9 cellular contexts compared by ENCODE assay signal in the genomic region with DNA sequence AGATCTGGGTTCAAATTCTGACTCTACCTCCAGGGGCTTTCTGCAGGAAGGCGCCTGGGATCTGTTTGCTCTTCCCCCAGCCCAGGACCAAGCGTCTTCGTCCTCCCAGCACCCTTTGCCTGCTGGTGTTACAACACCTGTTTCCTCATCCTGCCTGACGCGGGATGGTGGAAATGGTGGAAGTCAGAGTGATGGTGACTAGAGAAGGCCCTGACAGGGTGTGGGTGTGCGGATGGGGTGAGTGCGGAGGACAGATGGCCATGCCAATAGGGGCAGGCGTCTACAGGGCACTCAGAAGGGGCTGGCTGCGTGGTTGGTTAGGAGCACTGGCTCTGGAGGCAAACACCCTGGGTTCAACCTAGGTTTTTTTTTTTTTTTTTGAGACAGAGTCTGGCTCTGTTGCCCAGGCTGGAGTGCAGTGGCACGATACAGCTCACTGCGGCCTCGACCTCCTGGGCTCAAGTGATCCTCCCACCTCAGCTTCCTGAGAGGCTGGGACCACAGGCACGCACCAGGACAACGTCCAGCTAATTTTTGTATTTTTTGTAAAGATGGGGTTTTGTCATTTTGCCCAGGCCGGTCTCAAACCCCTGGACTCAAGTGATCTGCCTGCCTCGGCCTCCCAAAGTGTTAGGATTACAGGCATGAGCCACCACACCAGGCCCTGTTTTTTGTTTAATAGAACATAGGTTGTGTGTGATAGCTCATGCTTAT. TPM values are rescaled to one million over a fixed set of nuclear protein-coding genes. Genes with fewer than 3 reads are reported as not detected.
A peak's percentile ranks its signal among the peaks of the same experiment; 100 is the strongest.
DNase-seq lines count a peak whose midpoint lies in the region; ATAC-seq and TF ChIP-seq lines count a peak whose summit lies in the region.
"Had no signal": no experiment of that assay in that cellular context is flagged by ENCODE, and none has a peak within 500 bp of the region (broad histone marks: within the 10 kb centered on the region; RNA-seq: fewer than 3 reads in every experiment).

No MANE protein-coding gene starts in this region.

- in situ Hi-C loops in mammary epithelial cell (cut with MboI; ENCODE audit: low sequenced_read_pairs in 2 of 2): no loop called here

- 95% methylated on average over 15 of the region's 16 CpGs for WGBS in mammary epithelial cell (ENCODE audit: low coverage, missing lambda C conversion rate)

- H3K27ac Mint-ChIP-seq in MCF 10A (ENCODE audit: low read depth, unreplicated experiment) (peak overlapping the region; percentile 99), brain (no peak overlapping the region), mesothelial cell of epicardium (no peak overlapping the region)

- TF ChIP-seq POLR2A in vagina (IDR thresholded peaks at IDR 0.05): no peak

- dilution Hi-C loops in mammary epithelial cell (cut with HindIII; ENCODE audit: low sequenced_read_pairs): no loop called here

- ATAC-seq in GM18868 (IDR thresholded peaks at IDR 0.05; ENCODE audit: unreplicated experiment): no peak

- TF ChIP-seq CTCF in MCF 10A (IDR thresholded peaks at IDR 0.05; ENCODE audit: unreplicated experiment) (no peak), mammary epithelial cell (conservative IDR thresholded peaks at IDR 0.05 in 1 of 2, IDR thresholded peaks at IDR 0.05 in 1 of 2; ENCODE audit: extremely low read depth in 1 of 2, insufficient read depth in 1 of 2, low read depth in 1 of 2, low read length in 2 of 2) (no peak), brain (conservative IDR thresholded peaks at IDR 0.05) (no peak), mesothelial cell of epicardium (IDR thresholded peaks at IDR 0.05; ENCODE audit: unreplicated experiment) (no peak), vagina (IDR thresholded peaks at IDR 0.05) (no peak)

- H3K9me3 ChIP-seq in mammary epithelial cell (replicated peaks; ENCODE audit: insufficient read depth, low read length) (no peaks in the 10 kb centered on the region), vagina (no peaks in the 10 kb centered on the region)
- H3K9me3 ChIP-seq: SJSA1 had no signal

- no peaks in the 10 kb centered on the region for H3K36me3 ChIP-seq in mammary epithelial cell (ENCODE audit: insufficient read depth, low read length)
- H3K36me3 ChIP-seq in vagina: no peaks in the 10 kb centered on the region
- H3K36me3 ChIP-seq: SJSA1 had no signal

- H3K4me3 ChIP-seq in mammary epithelial cell (replicated peaks in 1 of 3; ENCODE audit: insufficient read depth in 1 of 3, low read depth in 2 of 3, low read length in 3 of 3) (no peak overlapping the region), vagina (peak overlapping the region; percentile 68 to 84)

- H4K20me1 ChIP-seq in mammary epithelial cell (ENCODE audit: insufficient read depth, low read length): no peaks in the 10 kb centered on the region

- H3K9me3 Mint-ChIP-seq in MCF 10A (ENCODE audit: unreplicated experiment) (no peaks in the 10 kb centered on the region), brain (peaks cover 0 to 2% (median 0%) of the 10 kb centered on the region in 5 experiments), mesothelial cell of epicardium (no peaks in the 10 kb centered on the region)

- CTCF ChIA-PET in MCF 10A (lab: Yijun Ruan, JAX): no interaction called here
- CTCF ChIA-PET in mammary epithelial cell (lab: Charles Lee; ENCODE audit: low non-redundant PET): no interaction called here

- POLR2A ChIA-PET in MCF 10A (lab: Yijun Ruan, JAX): interaction anchor here (1.9 kb wide), 1 partner anchor 17 kb away, joined by 6 read pairs; no protein-coding TSS in a partner anchor

- no peak overlapping the region for H3K4me2 ChIP-seq in mammary epithelial cell (ENCODE audit: insufficient read depth, low read depth, low read length)

- H3K27me3 Mint-ChIP-seq in MCF 10A (ENCODE audit: insufficient read depth, unreplicated experiment): no peaks in the 10 kb centered on the region
- H3K27me3 Mint-ChIP-seq in brain: peaks cover 17% of the 10 kb centered on the region
- peaks cover 16% of the 10 kb centered on the region for H3K27me3 Mint-ChIP-seq in mesothelial cell of epicardium (ENCODE audit: low read depth)

- H3K27me3 ChIP-seq in mammary epithelial cell (ENCODE audit: insufficient read depth, low read length) (no peaks in the 10 kb centered on the region), vagina (no peaks in the 10 kb centered on the region)
- H3K27me3 ChIP-seq: SJSA1 had no signal

- H3K36me3 Mint-ChIP-seq in MCF 10A (ENCODE audit: insufficient read depth, unreplicated experiment) (no peaks in the 10 kb centered on the region), brain (no peaks in the 10 kb centered on the region), mesothelial cell of epicardium (no peaks in the 10 kb centered on the region)

- H3K9ac ChIP-seq in mammary epithelial cell (ENCODE audit: insufficient read depth, low read length): no peak overlapping the region

- H3K79me2 ChIP-seq in mammary epithelial cell (ENCODE audit: insufficient read depth, low read length): no peaks in the 10 kb centered on the region

- BruUV-seq in MCF 10A (replicated peaks; lab: Mats Ljungman, UMichigan) (no TSS peak), mammary epithelial cell (replicated peaks; lab: Mats Ljungman, UMichigan) (no TSS peak)

- H3K4me1 Mint-ChIP-seq in MCF 10A (ENCODE audit: insufficient read depth, unreplicated experiment): peaks cover 9% of the 10 kb centered on the region
- peaks cover 14% of the 10 kb centered on the region for H3K4me1 Mint-ChIP-seq in brain
- H3K4me1 Mint-ChIP-seq in mesothelial cell of epicardium: peaks cover 6% of the 10 kb centered on the region

- intact Hi-C loops in MCF 10A (cut with micrococcal nuclease): no loop called here
- intact Hi-C loops in mammary epithelial cell (cut with micrococcal nuclease): no loop called here
- intact Hi-C loops in vagina (cut with DNase I): no loop called here

- H3K4me1 ChIP-seq in mammary epithelial cell (ENCODE audit: insufficient read depth, low read length) (peaks cover 12% of the 10 kb centered on the region), vagina (peaks cover 23% of the 10 kb centered on the region)

- no peak overlapping the region for H3K27ac ChIP-seq in mammary epithelial cell (ENCODE audit: insufficient read depth, low read depth, low read length)
- H3K27ac ChIP-seq in vagina: peak overlapping the region; percentile 79
- H3K27ac ChIP-seq: SJSA1 had no signal

- H3K4me3 Mint-ChIP-seq in MCF 10A (ENCODE audit: unreplicated experiment) (peak overlapping the region; percentile 63), brain (peak overlapping the region in 3 of 5 experiments; percentile 54 to 84 (median 83)), mesothelial cell of epicardium (peak overlapping the region; percentile 63)

- no peak overlapping the region for H2AFZ ChIP-seq in mammary epithelial cell (ENCODE audit: low read depth, low read length)

- DNase-seq in MCF 10A (ENCODE audit: unreplicated experiment): no peak
- no peak for DNase-seq in mammary epithelial cell
- DNase-seq in mesothelial cell of epicardium (ENCODE audit: low spot score in 2 of 2, unreplicated experiment in 2 of 2): no peak
- DNase-seq in vagina (ENCODE audit: extremely low spot score in 2 of 2): no peak
- DNase-seq in NCI-H2081 (lab: John Stamatoyannopoulos, UW): no peak
- DNase-seq in effector CD8-positive, alpha-beta T cell (lab: John Stamatoyannopoulos, UW): no peak

RNA-seq across cellular contexts. Expression of a gene that starts 1.5 kb away (rescaled TPM):
- total RNA-seq in MCF 10A (2022): 1.5 and 1.7 TPM in 2 replicates
- 1 to 10 TPM; 3.7 to 4.2 TPM for total RNA-seq in mammary epithelial cell
- 1.8 TPM for polyA plus RNA-seq in mammary epithelial cell
- 3.4 TPM for polyA minus RNA-seq in mammary epithelial cell
- polyA plus RNA-seq in brain (ENCODE audit: insufficient read depth, low read depth, low replicate concordance): 9.0 TPM
- total RNA-seq in mesothelial cell of epicardium: 0.63 to 0.97 TPM (median 0.86 TPM) in 3 replicates
- total RNA-seq in vagina: 21.9 TPM

RNA-seq across cellular contexts. Expression of a gene that starts 40.5 kb away (rescaled TPM):
- 22.3 and 25.7 TPM in 2 replicates for total RNA-seq in MCF 10A (2022)
- 10 to 100 TPM; 27.7 to 30.8 TPM for total RNA-seq in mammary epithelial cell
- polyA plus RNA-seq in mammary epithelial cell: 39.7 TPM
- 6.7 TPM for polyA minus RNA-seq in mammary epithelial cell
- 133 TPM for polyA plus RNA-seq in brain (ENCODE audit: insufficient read depth, low read depth, low replicate concordance)
- total RNA-seq in mesothelial cell of epicardium: 23.1 to 25.8 TPM (median 23.4 TPM) in 3 replicates
- total RNA-seq in vagina: 10.8 TPM

RNA-seq across cellular contexts. Expression of a gene that starts 43.2 kb away (rescaled TPM):
- 48.6 and 51.1 TPM in 2 replicates for total RNA-seq in MCF 10A (2022)
- 10 to 100 TPM; 37.0 to 42.5 TPM for total RNA-seq in mammary epithelial cell
- polyA plus RNA-seq in mammary epithelial cell: 34.4 TPM
- 21.1 TPM for polyA minus RNA-seq in mammary epithelial cell
- polyA plus RNA-seq in brain (ENCODE audit: insufficient read depth, low read depth, low replicate concordance): 54.3 TPM
- total RNA-seq in mesothelial cell of epicardium: 42.9 to 45.7 TPM (median 43.5 TPM) in 3 replicates
- 33.4 TPM for total RNA-seq in vagina

Comparison
In these comparisons a context has a peak if more than half of its experiments do, and no peak if none do; other contexts are left out.
1. H3K4me3 ChIP-seq: peak in vagina (2 of 2); none in mammary epithelial cell (0 of 3).
2. Peak in every context shown above with its lines, with median percentiles within 50 percentile points of each other: H3K4me3 Mint-ChIP-seq.